In the genomic region with DNA sequence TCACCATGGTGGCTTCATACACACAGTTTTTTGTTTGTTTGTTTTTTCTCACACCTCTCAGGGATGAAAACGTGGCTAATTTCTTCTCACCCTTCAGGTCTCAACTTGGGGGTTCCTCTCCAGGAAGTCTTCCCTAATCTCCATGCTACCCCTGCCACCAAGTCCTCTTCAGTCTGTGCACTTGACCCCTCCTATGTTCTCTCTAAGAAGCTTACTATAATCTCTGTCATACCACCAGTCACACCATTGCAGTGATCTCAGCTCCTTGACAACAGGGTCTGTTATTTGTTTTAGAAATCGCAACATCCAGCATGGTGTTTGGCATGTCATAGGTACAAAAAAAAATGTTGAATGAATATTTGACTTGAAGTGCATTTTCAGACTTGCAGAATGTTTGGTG, we compare ENCODE assay signal across 1 cellular context.
TF ChIP-seq lines count a peak whose summit lies in the region.

No MANE protein-coding gene starts in this region.

TF ChIP-seq in SK-N-SH, 30 proteins besides CTCF, POLR2A, EP300 and RAD21 (continued from another document):
- TF ChIP-seq RXRA (IDR thresholded peaks at IDR 0.05; ENCODE audit: borderline replicate concordance, low read depth) = no peak
- TF ChIP-seq POLR2AphosphoS5 (IDR thresholded peaks at IDR 0.05; ENCODE audit: low read depth, low read length) = no peak
- no peak for TF ChIP-seq ELF1 (IDR thresholded peaks at IDR 0.05)
- TF ChIP-seq USF2 (IDR thresholded peaks at IDR 0.05; ENCODE audit: borderline replicate concordance, low read depth, low read length) = no peak
- TF ChIP-seq, protein P1, sequence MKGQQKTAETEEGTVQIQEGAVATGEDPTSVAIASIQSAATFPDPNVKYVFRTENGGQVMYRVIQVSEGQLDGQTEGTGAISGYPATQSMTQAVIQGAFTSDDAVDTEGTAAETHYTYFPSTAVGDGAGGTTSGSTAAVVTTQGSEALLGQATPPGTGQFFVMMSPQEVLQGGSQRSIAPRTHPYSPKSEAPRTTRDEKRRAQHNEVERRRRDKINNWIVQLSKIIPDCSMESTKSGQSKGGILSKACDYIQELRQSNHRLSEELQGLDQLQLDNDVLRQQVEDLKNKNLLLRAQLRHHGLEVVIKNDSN (IDR thresholded peaks at IDR 0.05; ENCODE audit: borderline replicate concordance, low read depth) = no peak
